In the genomic region with DNA sequence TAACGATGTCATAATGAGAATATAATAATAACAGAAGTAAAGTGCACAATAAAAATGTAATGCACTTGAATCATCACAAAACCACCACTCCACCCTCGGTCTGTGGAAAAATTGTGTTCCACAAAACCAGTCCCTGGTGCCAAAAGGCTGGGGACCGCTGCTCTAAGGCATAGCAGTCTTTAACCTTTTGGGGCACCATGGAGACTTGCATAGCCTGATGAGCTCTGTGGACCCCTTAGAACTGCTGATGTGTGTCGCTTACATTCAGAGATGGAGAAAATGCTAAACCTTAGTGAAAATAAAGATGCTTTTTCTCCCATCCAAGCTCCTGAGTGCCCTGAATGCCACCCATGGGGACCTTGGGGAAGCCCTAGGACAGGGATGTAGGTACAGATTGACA, we compare ENCODE assay signal across 1 cellular context.
A peak's percentile ranks its signal among the peaks of the same experiment; 100 is the strongest.
TF ChIP-seq lines count a peak whose summit lies in the region.

No MANE protein-coding gene starts in this region.

TF ChIP-seq in K562, 482 proteins besides CTCF, POLR2A, EP300 and RAD21 (continued from another document):
- TF ChIP-seq, protein P1, sequence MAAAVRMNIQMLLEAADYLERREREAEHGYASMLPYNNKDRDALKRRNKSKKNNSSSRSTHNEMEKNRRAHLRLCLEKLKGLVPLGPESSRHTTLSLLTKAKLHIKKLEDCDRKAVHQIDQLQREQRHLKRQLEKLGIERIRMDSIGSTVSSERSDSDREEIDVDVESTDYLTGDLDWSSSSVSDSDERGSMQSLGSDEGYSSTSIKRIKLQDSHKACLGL (CRISPR knock-in tag; IDR thresholded peaks at IDR 0.05; ENCODE audit: borderline replicate concordance, poor library complexity, severe bottlenecking) = no peak
- TF ChIP-seq, protein P2, sequence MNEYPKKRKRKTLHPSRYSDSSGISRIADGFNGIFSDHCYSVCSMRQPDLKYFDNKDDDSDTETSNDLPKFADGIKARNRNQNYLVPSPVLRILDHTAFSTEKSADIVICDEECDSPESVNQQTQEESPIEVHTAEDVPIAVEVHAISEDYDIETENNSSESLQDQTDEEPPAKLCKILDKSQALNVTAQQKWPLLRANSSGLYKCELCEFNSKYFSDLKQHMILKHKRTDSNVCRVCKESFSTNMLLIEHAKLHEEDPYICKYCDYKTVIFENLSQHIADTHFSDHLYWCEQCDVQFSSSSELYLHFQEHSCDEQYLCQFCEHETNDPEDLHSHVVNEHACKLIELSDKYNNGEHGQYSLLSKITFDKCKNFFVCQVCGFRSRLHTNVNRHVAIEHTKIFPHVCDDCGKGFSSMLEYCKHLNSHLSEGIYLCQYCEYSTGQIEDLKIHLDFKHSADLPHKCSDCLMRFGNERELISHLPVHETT (CRISPR knock-in tag; conservative IDR thresholded peaks at IDR 0.05 in 1 of 2, IDR thresholded peaks at IDR 0.05 in 1 of 2) = 0 out of 4 replicates have a peak, but pooled peaks of 1 of the 2 experiments have one; percentile 53
- TF ChIP-seq, protein P3, sequence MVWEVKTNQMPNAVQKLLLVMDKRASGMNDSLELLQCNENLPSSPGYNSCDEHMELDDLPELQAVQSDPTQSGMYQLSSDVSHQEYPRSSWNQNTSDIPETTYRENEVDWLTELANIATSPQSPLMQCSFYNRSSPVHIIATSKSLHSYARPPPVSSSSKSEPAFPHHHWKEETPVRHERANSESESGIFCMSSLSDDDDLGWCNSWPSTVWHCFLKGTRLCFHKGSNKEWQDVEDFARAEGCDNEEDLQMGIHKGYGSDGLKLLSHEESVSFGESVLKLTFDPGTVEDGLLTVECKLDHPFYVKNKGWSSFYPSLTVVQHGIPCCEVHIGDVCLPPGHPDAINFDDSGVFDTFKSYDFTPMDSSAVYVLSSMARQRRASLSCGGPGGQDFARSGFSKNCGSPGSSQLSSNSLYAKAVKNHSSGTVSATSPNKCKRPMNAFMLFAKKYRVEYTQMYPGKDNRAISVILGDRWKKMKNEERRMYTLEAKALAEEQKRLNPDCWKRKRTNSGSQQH (CRISPR knock-in tag; IDR thresholded peaks at IDR 0.05) = no peak
- TF ChIP-seq SP1 (CRISPR knock-in tag; IDR thresholded peaks at IDR 0.05) = 0 out of 2 replicates have a peak, but pooled peaks have one; percentile 48
- no peak for TF ChIP-seq SMAD3 (CRISPR knock-in tag; conservative IDR thresholded peaks at IDR 0.05)
- TF ChIP-seq, protein P4, sequence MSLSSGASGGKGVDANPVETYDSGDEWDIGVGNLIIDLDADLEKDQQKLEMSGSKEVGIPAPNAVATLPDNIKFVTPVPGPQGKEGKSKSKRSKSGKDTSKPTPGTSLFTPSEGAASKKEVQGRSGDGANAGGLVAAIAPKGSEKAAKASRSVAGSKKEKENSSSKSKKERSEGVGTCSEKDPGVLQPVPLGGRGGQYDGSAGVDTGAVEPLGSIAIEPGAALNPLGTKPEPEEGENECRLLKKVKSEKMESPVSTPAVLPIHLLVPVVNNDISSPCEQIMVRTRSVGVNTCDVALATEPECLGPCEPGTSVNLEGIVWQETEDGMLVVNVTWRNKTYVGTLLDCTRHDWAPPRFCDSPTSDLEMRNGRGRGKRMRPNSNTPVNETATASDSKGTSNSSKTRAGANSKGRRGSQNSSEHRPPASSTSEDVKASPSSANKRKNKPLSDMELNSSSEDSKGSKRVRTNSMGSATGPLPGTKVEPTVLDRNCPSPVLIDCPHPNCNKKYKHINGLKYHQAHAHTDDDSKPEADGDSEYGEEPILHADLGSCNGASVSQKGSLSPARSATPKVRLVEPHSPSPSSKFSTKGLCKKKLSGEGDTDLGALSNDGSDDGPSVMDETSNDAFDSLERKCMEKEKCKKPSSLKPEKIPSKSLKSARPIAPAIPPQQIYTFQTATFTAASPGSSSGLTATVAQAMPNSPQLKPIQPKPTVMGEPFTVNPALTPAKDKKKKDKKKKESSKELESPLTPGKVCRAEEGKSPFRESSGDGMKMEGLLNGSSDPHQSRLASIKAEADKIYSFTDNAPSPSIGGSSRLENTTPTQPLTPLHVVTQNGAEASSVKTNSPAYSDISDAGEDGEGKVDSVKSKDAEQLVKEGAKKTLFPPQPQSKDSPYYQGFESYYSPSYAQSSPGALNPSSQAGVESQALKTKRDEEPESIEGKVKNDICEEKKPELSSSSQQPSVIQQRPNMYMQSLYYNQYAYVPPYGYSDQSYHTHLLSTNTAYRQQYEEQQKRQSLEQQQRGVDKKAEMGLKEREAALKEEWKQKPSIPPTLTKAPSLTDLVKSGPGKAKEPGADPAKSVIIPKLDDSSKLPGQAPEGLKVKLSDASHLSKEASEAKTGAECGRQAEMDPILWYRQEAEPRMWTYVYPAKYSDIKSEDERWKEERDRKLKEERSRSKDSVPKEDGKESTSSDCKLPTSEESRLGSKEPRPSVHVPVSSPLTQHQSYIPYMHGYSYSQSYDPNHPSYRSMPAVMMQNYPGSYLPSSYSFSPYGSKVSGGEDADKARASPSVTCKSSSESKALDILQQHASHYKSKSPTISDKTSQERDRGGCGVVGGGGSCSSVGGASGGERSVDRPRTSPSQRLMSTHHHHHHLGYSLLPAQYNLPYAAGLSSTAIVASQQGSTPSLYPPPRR (CRISPR knock-in tag; IDR thresholded peaks at IDR 0.05; ENCODE audit: borderline replicate concordance) = 0 out of 2 replicates have a peak, but pooled peaks have one; percentile 66
- TF ChIP-seq CBX2 (IDR thresholded peaks at IDR 0.05; ENCODE audit: insufficient read depth, low read length, poor library complexity, severe bottlenecking) = no peak
- TF ChIP-seq KDM1A (IDR thresholded peaks at IDR 0.05) = no peak
- TF ChIP-seq BRCA1 (IDR thresholded peaks at IDR 0.05) = no peak
- TF ChIP-seq BRCA1 (CRISPR knock-in tag; IDR thresholded peaks at IDR 0.05) = no peak
- TF ChIP-seq, protein P5, sequence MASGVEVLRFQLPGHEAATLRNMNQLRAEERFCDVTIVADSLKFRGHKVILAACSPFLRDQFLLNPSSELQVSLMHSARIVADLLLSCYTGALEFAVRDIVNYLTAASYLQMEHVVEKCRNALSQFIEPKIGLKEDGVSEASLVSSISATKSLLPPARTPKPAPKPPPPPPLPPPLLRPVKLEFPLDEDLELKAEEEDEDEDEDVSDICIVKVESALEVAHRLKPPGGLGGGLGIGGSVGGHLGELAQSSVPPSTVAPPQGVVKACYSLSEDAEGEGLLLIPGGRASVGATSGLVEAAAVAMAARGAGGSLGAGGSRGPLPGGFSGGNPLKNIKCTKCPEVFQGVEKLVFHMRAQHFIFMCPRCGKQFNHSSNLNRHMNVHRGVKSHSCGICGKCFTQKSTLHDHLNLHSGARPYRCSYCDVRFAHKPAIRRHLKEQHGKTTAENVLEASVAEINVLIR (CRISPR knock-in tag; IDR thresholded peaks at IDR 0.05) = no peak
- TF ChIP-seq ZNF316 (IDR thresholded peaks at IDR 0.05) = no peak
- TF ChIP-seq MCM5 (IDR thresholded peaks at IDR 0.05; ENCODE audit: low read depth) = no peak
- no peak for TF ChIP-seq ZFP1 (CRISPR knock-in tag; IDR thresholded peaks at IDR 0.05)
- no peak for TF ChIP-seq DMBX1 (CRISPR knock-in tag; IDR thresholded peaks at IDR 0.05; ENCODE audit: borderline replicate concordance)
- TF ChIP-seq, protein P6, sequence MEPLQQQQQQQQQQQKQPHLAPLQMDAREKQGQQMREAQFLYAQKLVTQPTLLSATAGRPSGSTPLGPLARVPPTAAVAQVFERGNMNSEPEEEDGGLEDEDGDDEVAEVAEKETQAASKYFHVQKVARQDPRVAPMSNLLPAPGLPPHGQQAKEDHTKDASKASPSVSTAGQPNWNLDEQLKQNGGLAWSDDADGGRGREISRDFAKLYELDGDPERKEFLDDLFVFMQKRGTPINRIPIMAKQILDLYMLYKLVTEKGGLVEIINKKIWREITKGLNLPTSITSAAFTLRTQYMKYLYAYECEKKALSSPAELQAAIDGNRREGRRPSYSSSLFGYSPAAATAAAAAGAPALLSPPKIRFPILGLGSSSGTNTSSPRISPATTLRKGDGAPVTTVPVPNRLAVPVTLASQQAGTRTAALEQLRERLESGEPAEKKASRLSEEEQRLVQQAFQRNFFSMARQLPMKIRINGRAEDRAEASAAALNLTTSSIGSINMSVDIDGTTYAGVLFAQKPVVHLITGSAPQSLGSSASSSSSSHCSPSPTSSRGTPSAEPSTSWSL (CRISPR knock-in tag; IDR thresholded peaks at IDR 0.05; ENCODE audit: borderline replicate concordance) = no peak
- no peak for TF ChIP-seq ZNF324 (CRISPR knock-in tag; IDR thresholded peaks at IDR 0.05)
- no peak for TF ChIP-seq ZNF121 (CRISPR knock-in tag; conservative IDR thresholded peaks at IDR 0.05)
- TF ChIP-seq MYNN (IDR thresholded peaks at IDR 0.05) = no peak
- peak; percentile 48; the same call in 1 of the 2 replicates for TF ChIP-seq MYNN (CRISPR knock-in tag; IDR thresholded peaks at IDR 0.05)
- TF ChIP-seq FUS (optimal IDR thresholded peaks at IDR 0.05; ENCODE audit: low read depth, low read length) = no peak
- no peak for TF ChIP-seq ZNF644 (tag; IDR thresholded peaks at IDR 0.05; ENCODE audit: low read depth)
- TF ChIP-seq, protein P7, sequence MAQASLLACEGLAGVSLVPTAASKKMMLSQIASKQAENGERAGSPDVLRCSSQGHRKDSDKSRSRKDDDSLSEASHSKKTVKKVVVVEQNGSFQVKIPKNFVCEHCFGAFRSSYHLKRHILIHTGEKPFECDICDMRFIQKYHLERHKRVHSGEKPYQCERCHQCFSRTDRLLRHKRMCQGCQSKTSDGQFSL (CRISPR knock-in tag; IDR thresholded peaks at IDR 0.05) = no peak
- TF ChIP-seq, protein P7 (tag; IDR thresholded peaks at IDR 0.05) = no peak
